ENCODE assay signal across 25 cellular contexts in genomic region chr10:42477170-42477569, GRCh38.
A peak's percentile ranks its signal among the peaks of the same experiment; 100 is the strongest.
DNase-seq lines count a peak whose midpoint lies in the region; ATAC-seq and TF ChIP-seq lines count a peak whose summit lies in the region.
"Had no signal": no experiment of that assay in that cellular context is flagged by ENCODE, and none has a peak within 500 bp of the region (broad histone marks: within the 10 kb centered on the region; RNA-seq: fewer than 3 reads in every experiment).

No MANE protein-coding gene starts in this region.

- peaks cover 19% of the 10 kb centered on the region for H3K9me3 Mint-ChIP-seq in glutamatergic neuron (ENCODE audit: unreplicated experiment)

- H3K27ac Mint-ChIP-seq in glutamatergic neuron (ENCODE audit: unreplicated experiment): no peak overlapping the region
- H3K27ac Mint-ChIP-seq: B cell; CD14-positive monocyte; CD8-positive, alpha-beta memory T cell; T-helper 17 cell had no signal

- H3K4me1 Mint-ChIP-seq in glutamatergic neuron (ENCODE audit: low read depth, unreplicated experiment): no peaks in the 10 kb centered on the region
- H3K4me1 Mint-ChIP-seq: B cell, CD14-positive monocyte had no signal

- H3K4me3 Mint-ChIP-seq in glutamatergic neuron (ENCODE audit: unreplicated experiment): peak overlapping the region; percentile 72
- H3K4me3 Mint-ChIP-seq: B cell, T-helper 17 cell had no signal

- no peaks in the 10 kb centered on the region; the same call in 1 of the 2 replicates for H3K9me3 ChIP-seq in BE2C
- no peaks in the 10 kb centered on the region for H3K9me3 ChIP-seq in SK-N-SH
- H3K9me3 ChIP-seq in upper lobe of right lung: no peaks in the 10 kb centered on the region

- DNase-seq in BE2C (peak; percentile 34), HT1080 (ENCODE audit: low read depth) (peak; percentile 7), SK-N-SH (peak; percentile 44), glutamatergic neuron (no peak), hepatic stellate cell (ENCODE audit: low spot score) (no peak), upper lobe of right lung (no peak)
- DNase-seq: CD8-positive, alpha-beta memory T cell; DMS 273 treated with DMSO at 0.1 percent for 48 hours; DND-41; IMR-90; MV-4-11; NCI-H1105; NCI-H1436 treated with DMSO at 0.1 percent for 48 hours; NCI-H1930; NCI-H2107; NCI-H69; Peyer's patch; SHP77 treated with DMSO at 0.1 percent for 48 hours; T-helper 17 cell had no signal

- 22% methylated on average over 19 of the region's 19 CpGs for WGBS in SK-N-SH (ENCODE audit: low lambda C conversion rate)

- intact Hi-C loops in upper lobe of right lung (cut with DNase I): no loop called here

- H3K9ac ChIP-seq in SK-N-SH: peak overlapping the region; percentile 92
- H3K9ac ChIP-seq: KMS-11 had no signal

- H3K27me3 Mint-ChIP-seq in glutamatergic neuron (ENCODE audit: unreplicated experiment): peaks cover 3% of the 10 kb centered on the region

- no peaks in the 10 kb centered on the region for H4K20me1 ChIP-seq in SK-N-SH (ENCODE audit: insufficient read depth)

- H3K27ac ChIP-seq in SK-N-SH (ENCODE audit: low read depth in 2 of 2, low read length in 1 of 2) (peak overlapping the region; percentile 41 to 81; a peak in 2 of 4 replicates), upper lobe of right lung (no peak overlapping the region)
- H3K27ac ChIP-seq: A549, KMS-11, Peyer's patch, SK-N-MC had no signal

- H3F3A ChIP-seq in SK-N-SH (replicated peaks; ENCODE audit: insufficient read depth): peaks cover 6% of the 10 kb centered on the region

- TF ChIP-seq RAD21 in SK-N-SH (IDR thresholded peaks at IDR 0.05; ENCODE audit: low read length): no peak

- POLR2A ChIA-PET in SK-N-SH (lab: Yijun Ruan, JAX): no interaction called here

- H3K27me3 ChIP-seq in BE2C: no peaks in the 10 kb centered on the region
- no peaks in the 10 kb centered on the region for H3K27me3 ChIP-seq in SK-N-SH (ENCODE audit: insufficient read depth)
- H3K27me3 ChIP-seq in upper lobe of right lung: no peaks in the 10 kb centered on the region
- H3K27me3 ChIP-seq: Peyer's patch had no signal

- H3K36me3 Mint-ChIP-seq in glutamatergic neuron (ENCODE audit: unreplicated experiment): no peaks in the 10 kb centered on the region
- H3K36me3 Mint-ChIP-seq: CD14-positive monocyte; CD8-positive, alpha-beta memory T cell had no signal

- no peak for TF ChIP-seq EP300 in SK-N-SH (IDR thresholded peaks at IDR 0.05; ENCODE audit: borderline replicate concordance in 1 of 2, low read depth in 1 of 2, low read length in 1 of 2)

- H2AFZ ChIP-seq in SK-N-SH (ENCODE audit: low read depth): no peak overlapping the region

- H3K4me3 ChIP-seq in BE2C (ENCODE audit: low read depth, low read length): peak overlapping the region; percentile 88
- peak overlapping the region; percentile 95 to 97 for H3K4me3 ChIP-seq in SK-N-SH (ENCODE audit: low read depth in 2 of 2, low read length in 1 of 2)
- H3K4me3 ChIP-seq in upper lobe of right lung: no peak overlapping the region
- H3K4me3 ChIP-seq: A549, Peyer's patch, SK-N-MC had no signal

- no peaks in the 10 kb centered on the region for H3K4me1 ChIP-seq in BE2C
- H3K4me1 ChIP-seq in SK-N-SH (ENCODE audit: control insufficient read depth in 1 of 2, insufficient read depth in 2 of 2, low read depth in 1 of 2, low read length in 1 of 2): peaks cover 0 to 6% of the 10 kb centered on the region in 2 experiments; a peak in 2 of 4 replicates
- H3K4me1 ChIP-seq in upper lobe of right lung: no peaks in the 10 kb centered on the region
- H3K4me1 ChIP-seq: A549, Peyer's patch had no signal

- peaks cover 92% of the 10 kb centered on the region for H3K79me2 ChIP-seq in SK-N-SH (ENCODE audit: insufficient read depth)

- TF ChIP-seq CTCF in BE2C (IDR thresholded peaks at IDR 0.05; ENCODE audit: low read depth, low read length) (no peak), SK-N-SH (IDR thresholded peaks at IDR 0.05) (no peak), glutamatergic neuron (IDR thresholded peaks at IDR 0.05; ENCODE audit: partially characterized antibody, unreplicated experiment) (no peak), upper lobe of right lung (IDR thresholded peaks at IDR 0.05) (no peak)

- peak overlapping the region; percentile 86 for H3K4me2 ChIP-seq in SK-N-SH
- H3K4me2 ChIP-seq: A549, KMS-11 had no signal

- no peaks in the 10 kb centered on the region for H3K9me2 ChIP-seq in SK-N-SH

- ATAC-seq in upper lobe of right lung (no peak), HG02642 (IDR thresholded peaks at IDR 0.05; ENCODE audit: poor library complexity, unreplicated experiment) (no peak)
- ATAC-seq: A549, T-helper 17 cell had no signal

- peaks cover 28% of the 10 kb centered on the region for H3K36me3 ChIP-seq in BE2C
- peaks cover 18 to 26% of the 10 kb centered on the region in 2 experiments for H3K36me3 ChIP-seq in SK-N-SH (replicated peaks in 1 of 2; ENCODE audit: control insufficient read depth in 1 of 2, insufficient read depth in 2 of 2, low read length in 1 of 2)
- H3K36me3 ChIP-seq in upper lobe of right lung: no peaks in the 10 kb centered on the region
- H3K36me3 ChIP-seq: Peyer's patch had no signal

- CTCF ChIA-PET in SK-N-SH (lab: Yijun Ruan, JAX): no interaction called here

TF ChIP-seq in SK-N-SH, 30 proteins besides CTCF, POLR2A, EP300 and RAD21:
- TF ChIP-seq RXRA (IDR thresholded peaks at IDR 0.05; ENCODE audit: borderline replicate concordance, low read depth) (no peak), SIN3A (IDR thresholded peaks at IDR 0.05; ENCODE audit: borderline replicate concordance, low read depth, low read length) (peak; percentile 59; the same call in 1 of the 2 replicates)
TF ChIP-seq in SK-N-SH: peak in this region for 1.

Comparison
In these comparisons a context has a peak if more than half of its experiments do, and no peak if none do; other contexts are left out.
1. DNase-seq: peak in BE2C (single experiment), HT1080 (single experiment) and SK-N-SH (single experiment); none in glutamatergic neuron (single experiment), hepatic stellate cell (single experiment) and upper lobe of right lung (single experiment).